ENCODE assay signal across 8 cellular contexts in the genomic region with DNA sequence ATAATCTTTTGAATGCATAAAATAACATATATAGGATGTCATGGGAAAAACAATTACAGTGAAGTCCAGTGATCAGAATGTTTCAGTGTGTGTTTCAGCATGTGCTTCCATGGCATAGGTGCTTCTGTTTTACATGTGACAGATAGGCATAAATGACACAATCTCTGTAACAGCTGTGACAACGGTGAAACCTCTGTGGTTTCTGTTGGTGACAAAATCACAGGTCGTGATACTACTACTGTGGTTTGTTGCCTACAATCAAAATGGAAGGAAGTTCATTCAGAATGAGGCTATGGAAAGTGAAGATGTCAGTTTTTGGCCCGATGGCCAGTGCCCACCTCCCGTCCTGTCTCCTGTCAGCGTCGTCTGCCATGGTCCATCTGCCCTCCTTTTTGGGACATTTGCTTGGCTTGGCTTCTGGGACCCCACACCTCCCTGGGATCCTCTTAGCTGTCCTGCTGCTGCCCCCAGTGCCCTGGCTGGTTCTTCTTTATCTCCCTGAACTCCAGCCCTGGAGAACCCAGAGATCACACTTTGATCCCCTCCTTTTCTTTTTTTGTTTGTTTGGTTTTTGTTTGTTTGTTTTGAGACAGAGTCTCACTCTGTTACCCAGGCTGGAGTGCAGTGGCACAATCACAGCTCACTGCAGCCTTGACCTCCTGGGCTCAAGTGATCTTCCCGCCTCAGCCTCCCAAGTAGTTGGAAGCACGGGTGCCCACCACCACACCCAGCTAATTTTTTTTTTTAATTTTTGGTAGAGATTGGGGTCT.
A peak's percentile ranks its signal among the peaks of the same experiment; 100 is the strongest.
DNase-seq lines count a peak whose midpoint lies in the region; ATAC-seq and TF ChIP-seq lines count a peak whose summit lies in the region.

No MANE protein-coding gene starts in this region.

- H3K27me3 ChIP-seq in effector memory CD4-positive, alpha-beta T cell (replicated peaks; ENCODE audit: control insufficient read depth, insufficient read depth, low read length, poor library complexity, severe bottlenecking) = no peaks in the 10 kb centered on the region
- H3K27me3 ChIP-seq in body of pancreas = no peaks in the 10 kb centered on the region

- 69 to 84% methylated on average over 8 of the region's 8 CpGs for WGBS in body of pancreas, 2 donors

- peak; percentile 13 to 59 for DNase-seq in AML-193 (lab: John Stamatoyannopoulos, UW)
- DNase-seq in effector memory CD4-positive, alpha-beta T cell = no peak
- no peak for DNase-seq in amygdala (lab: John Stamatoyannopoulos, UW)
- DNase-seq in body of pancreas = no peak
- no peak for DNase-seq in NCI-H774 (lab: John Stamatoyannopoulos, UW)
- no peak for DNase-seq in ureter (ENCODE audit: low spot score)

- peak overlapping the region; percentile 28 for H3K4me3 ChIP-seq in effector memory CD4-positive, alpha-beta T cell (ENCODE audit: insufficient read depth, low read depth, low read length, poor library complexity, severe bottlenecking)
- H3K4me3 ChIP-seq in body of pancreas = no peak overlapping the region

- intact Hi-C loops in body of pancreas (cut with DNase I) = no loop called here

- H3K36me3 ChIP-seq in effector memory CD4-positive, alpha-beta T cell (ENCODE audit: control insufficient read depth, insufficient read depth, low read length) = no peaks in the 10 kb centered on the region
- H3K36me3 ChIP-seq in body of pancreas (replicated peaks in 1 of 2; ENCODE audit: insufficient read depth in 1 of 2, low read depth in 2 of 2) = no peaks in the 10 kb centered on the region

- H3K4me1 ChIP-seq in effector memory CD4-positive, alpha-beta T cell (ENCODE audit: control insufficient read depth, insufficient read depth, low read length, poor library complexity, severe bottlenecking) = peaks cover 8% of the 10 kb centered on the region
- H3K4me1 ChIP-seq in body of pancreas = peaks cover 20% of the 10 kb centered on the region

- no peak for TF ChIP-seq CTCF in body of pancreas (IDR thresholded peaks at IDR 0.05)

- H3K27ac ChIP-seq in effector memory CD4-positive, alpha-beta T cell (ENCODE audit: insufficient read depth, low read length, poor library complexity, severe bottlenecking) = no peak overlapping the region
- peak overlapping the region in 1 of 4 donors; percentile 72 for H3K27ac ChIP-seq in body of pancreas

- no peak for TF ChIP-seq POLR2A in body of pancreas (IDR thresholded peaks at IDR 0.05)

- H3K9me3 ChIP-seq in effector memory CD4-positive, alpha-beta T cell (ENCODE audit: control insufficient read depth, low read length) = no peaks in the 10 kb centered on the region
- no peaks in the 10 kb centered on the region for H3K9me3 ChIP-seq in body of pancreas

- ATAC-seq in GM19351 (IDR thresholded peaks at IDR 0.05; ENCODE audit: unreplicated experiment) (peak; percentile 89), HG03439 (IDR thresholded peaks at IDR 0.05; ENCODE audit: unreplicated experiment) (peak; percentile 89), body of pancreas (no peak)

Comparison
In these comparisons a context has a peak if more than half of its experiments do, and no peak if none do; other contexts are left out.
1. DNase-seq: peak in AML-193 (2 of 2); none in effector memory CD4-positive, alpha-beta T cell (0 of 3), amygdala (0 of 56), body of pancreas (0 of 4), NCI-H774 (single experiment) and ureter (single experiment).